Comparison of ENCODE assay signal across 20 cellular contexts in the genomic region with DNA sequence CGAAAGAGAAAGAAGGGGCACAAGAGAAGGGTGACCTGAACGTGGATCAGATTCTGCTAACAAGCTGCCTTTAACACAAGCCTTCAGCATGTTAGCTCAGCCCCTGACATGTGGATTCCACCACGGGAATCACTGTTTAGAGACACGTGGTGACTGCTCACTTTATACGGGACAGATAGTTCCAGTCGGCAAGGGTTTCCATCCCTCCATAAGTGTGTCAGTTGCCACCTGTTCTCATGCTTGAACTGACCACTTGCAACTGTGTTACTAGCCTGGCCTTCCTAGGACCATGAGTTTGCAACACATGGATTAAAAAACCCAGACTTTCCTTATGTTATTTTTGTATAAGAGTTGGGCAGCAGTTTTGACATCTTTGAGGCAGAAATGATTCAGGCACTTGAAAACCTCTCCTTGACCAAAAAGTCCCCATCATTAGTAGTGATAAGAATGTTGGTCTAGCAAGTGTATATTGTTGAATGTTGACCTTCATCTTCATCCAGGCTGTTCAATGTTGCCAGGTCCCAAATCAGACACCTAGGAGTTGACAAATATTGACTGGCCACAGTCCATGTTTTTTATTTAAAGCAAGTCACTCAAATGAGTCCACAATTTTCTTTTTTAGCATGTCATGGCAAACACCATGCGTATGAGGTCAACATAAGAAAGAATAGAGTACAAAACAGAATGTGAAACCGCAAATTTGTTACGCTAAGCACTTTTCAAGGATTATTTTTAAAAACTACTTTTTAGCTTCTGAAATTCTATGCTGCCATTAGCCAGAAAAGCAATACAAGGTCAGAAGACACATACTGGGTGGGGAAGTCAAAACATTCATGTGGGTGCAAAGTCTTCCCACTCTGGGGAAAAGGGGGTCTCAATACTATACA.
"Had no signal": no experiment of that assay in that cellular context is flagged by ENCODE, and none has a peak within 500 bp of the region (broad histone marks: within the 10 kb centered on the region; RNA-seq: fewer than 3 reads in every experiment).

No MANE protein-coding gene starts in this region.

- H3K4me3 ChIP-seq: esophagus squamous epithelium, stomach, testis, upper lobe of left lung had no signal

- H3K27me3 ChIP-seq: esophagus squamous epithelium, stomach, testis, upper lobe of left lung had no signal

- ATAC-seq: activated CD8-positive, alpha-beta memory T cell treated with anti-CD3 and anti-CD28 coated beads, Interleukin-2, amount 10 ng/mL, durations not matched to agents 7 days and 5 days had no signal

- H3K9me3 ChIP-seq: testis had no signal

- DNase-seq: activated B cell treated with CpG ODN at 0.5 μM for 24 hours; activated CD4-positive, alpha-beta memory T cell treated with anti-CD3 and anti-CD28 coated beads for 36 hours; activated CD4-positive, alpha-beta T cell treated with anti-CD3 and anti-CD28 coated beads for 4 hours; activated CD8-positive, alpha-beta memory T cell treated with anti-CD3 and anti-CD28 coated beads, Interleukin-2, amount 10 ng/mL, durations not matched to agents 7 days and 5 days; activated naive CD4-positive, alpha-beta T cell; activated naive CD8-positive, alpha-beta T cell treated with anti-CD3 and anti-CD28 coated beads for 36 hours; amniotic stem cell; effector CD8-positive, alpha-beta T cell; esophagus squamous epithelium; hippocampal formation; kidney; occipital lobe; posterior cingulate gyrus; retina; small intestine; stimulated activated CD4-positive, alpha-beta T cell treated with anti-CD3 and anti-CD28 coated beads, Interleukin-15, amount 100 ng/mL, for 24 hours; stimulated activated CD4-positive, alpha-beta T cell treated with anti-CD3 and anti-CD28 coated beads, Interleukin-4, amount 100 ng/mL, for 1 hour; stomach; testis; upper lobe of left lung had no signal

- H3K36me3 ChIP-seq: stomach, upper lobe of left lung had no signal

- H3K27ac ChIP-seq: esophagus squamous epithelium, stomach, upper lobe of left lung had no signal
